ENCODE assay signal across 12 cellular contexts in the genomic region with DNA sequence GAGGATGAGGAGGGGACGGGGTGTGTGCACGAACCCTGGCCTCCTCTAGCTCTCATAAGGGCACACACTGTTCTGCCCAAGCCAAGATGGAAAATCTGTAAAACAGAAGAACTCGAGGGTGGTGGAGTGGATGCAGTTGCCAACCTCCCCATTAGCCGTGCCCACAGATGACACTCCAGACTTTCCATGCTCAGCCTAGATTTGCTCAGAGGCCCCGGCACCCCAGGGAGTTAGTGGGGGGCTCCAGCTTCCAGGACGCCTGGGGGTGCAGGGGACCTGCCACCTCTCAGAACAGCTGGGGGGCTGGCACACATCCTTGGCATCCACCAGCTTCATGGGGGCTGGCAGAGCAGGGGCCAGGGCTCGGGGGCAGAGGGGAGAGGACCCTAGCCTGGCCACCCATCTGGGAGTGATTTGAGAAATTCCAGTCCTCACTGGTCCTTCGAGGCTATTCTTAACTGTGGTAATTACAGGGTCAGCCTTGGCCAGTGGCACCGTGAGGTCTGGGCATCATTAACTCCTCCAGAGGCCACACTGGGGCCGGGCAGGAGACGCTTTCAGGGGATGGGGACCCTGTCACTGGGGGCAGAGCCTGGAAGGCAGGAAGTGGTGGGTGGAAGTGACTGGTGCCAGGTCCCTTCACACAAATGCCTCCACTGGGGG. TPM values are rescaled to one million over a fixed set of nuclear protein-coding genes. Genes with fewer than 3 reads are reported as not detected.
DNase-seq lines count a peak whose midpoint lies in the region; ATAC-seq, FAIRE-seq and TF ChIP-seq lines count a peak whose summit lies in the region.
"Had no signal": no experiment of that assay in that cellular context is flagged by ENCODE, and none has a peak within 500 bp of the region (broad histone marks: within the 10 kb centered on the region; RNA-seq: fewer than 3 reads in every experiment).

No MANE protein-coding gene starts in this region.

- peaks cover 69% of the 10 kb centered on the region for H3K4me1 ChIP-seq in SJSA1 (replicated peaks)
- H3K4me1 ChIP-seq in gastrocnemius medialis, result peaks cover 0 to 15% of the 10 kb centered on the region in 2 donors

- H3K27ac Mint-ChIP-seq in glutamatergic neuron (ENCODE audit: unreplicated experiment), result no peak overlapping the region

- peaks cover 7% of the 10 kb centered on the region for H3K4me1 Mint-ChIP-seq in glutamatergic neuron (ENCODE audit: low read depth, unreplicated experiment)

- in situ Hi-C loops in gastrocnemius medialis (cut with MboI; ENCODE audit: low sequenced_read_pairs in 4 of 4), result no loop called here

- no peaks in the 10 kb centered on the region for H3K36me3 Mint-ChIP-seq in glutamatergic neuron (ENCODE audit: unreplicated experiment)

- intact Hi-C loops in gastrocnemius medialis (cut with DNase I; ENCODE audit: low total_unique reads), result no loop called here

- peaks cover 73% of the 10 kb centered on the region for H3K36me3 ChIP-seq in SJSA1
- H3K36me3 ChIP-seq in gastrocnemius medialis, result no peaks in the 10 kb centered on the region

- H3K27ac ChIP-seq in SJSA1, result peak overlapping the region; percentile 32
- peak overlapping the region in 3 of 4 donors; percentile 1 to 79 (median 51) for H3K27ac ChIP-seq in gastrocnemius medialis

- DNase-seq in AG20443 (ENCODE audit: low spot score) (peak; percentile 49), SJSA1 (ENCODE audit: low read depth in 1 of 2, low spot score in 2 of 2) (peak in 1 of 2 experiments; percentile 48), glutamatergic neuron (peak; percentile 12), gastrocnemius medialis (no peak), NCI-H524 treated with DMSO at 0.1 percent for 48 hours (lab: John Stamatoyannopoulos, UW) (no peak), superior temporal gyrus (ENCODE audit: extremely low spot score) (no peak), GM12891 (ENCODE audit: insufficient read length, low spot score) (no peak)
- DNase-seq: adrenal gland, C1 segment of cervical spinal cord, DMS79 treated with DMSO at 0.1 percent for 48 hours, NCI-H2081 treated with DMSO at 0.1 percent for 48 hours had no signal

- H3K9me3 Mint-ChIP-seq in glutamatergic neuron (ENCODE audit: unreplicated experiment), result peaks cover 9% of the 10 kb centered on the region

- H3K27me3 Mint-ChIP-seq in glutamatergic neuron (ENCODE audit: unreplicated experiment), result peaks cover 14% of the 10 kb centered on the region

- H3K9me3 ChIP-seq in SJSA1 (replicated peaks) (no peaks in the 10 kb centered on the region), gastrocnemius medialis (no peaks in the 10 kb centered on the region)
- H3K9me3 ChIP-seq: adrenal gland had no signal

- no peak for ATAC-seq in gastrocnemius medialis
- no peak for ATAC-seq in HG02852 (IDR thresholded peaks at IDR 0.05; ENCODE audit: unreplicated experiment)

- no peak for TF ChIP-seq CTCF in glutamatergic neuron (IDR thresholded peaks at IDR 0.05; ENCODE audit: partially characterized antibody, unreplicated experiment)
- TF ChIP-seq CTCF in gastrocnemius medialis (IDR thresholded peaks at IDR 0.05 in 4 of 5, conservative IDR thresholded peaks at IDR 0.05 in 1 of 5), result no peak

- no peak for FAIRE-seq in GM12891 (lab: Jason Lieb, UNC)

- TF ChIP-seq POLR2A in gastrocnemius medialis (IDR thresholded peaks at IDR 0.05), result no peak
- no peak for TF ChIP-seq POLR2A in GM12891 (IDR thresholded peaks at IDR 0.05; ENCODE audit: low read depth, low read length)

- H3K4me3 ChIP-seq in SJSA1 (no peak overlapping the region), gastrocnemius medialis (no peak overlapping the region)
- H3K4me3 ChIP-seq: adrenal gland had no signal

- H3K27me3 ChIP-seq in SJSA1 (replicated peaks) (no peaks in the 10 kb centered on the region), gastrocnemius medialis (no peaks in the 10 kb centered on the region)
- H3K27me3 ChIP-seq: adrenal gland had no signal

- H3K4me3 Mint-ChIP-seq in glutamatergic neuron (ENCODE audit: unreplicated experiment), result no peak overlapping the region

TF ChIP-seq in GM12891, 5 proteins besides CTCF, POLR2A, EP300 and RAD21:
- TF ChIP-seq SPI1 (IDR thresholded peaks at IDR 0.05; ENCODE audit: low read depth, low read length), result no peak
- TF ChIP-seq PAX5 (IDR thresholded peaks at IDR 0.05; ENCODE audit: insufficient read depth, low read length, severe bottlenecking), result no peak
- TF ChIP-seq TAF1 (IDR thresholded peaks at IDR 0.05; ENCODE audit: low read depth, low read length), result no peak
- no peak for TF ChIP-seq POU2F2 (IDR thresholded peaks at IDR 0.05; ENCODE audit: low read depth, low read length)
- no peak for TF ChIP-seq POLR2AphosphoS5 (IDR thresholded peaks at IDR 0.05; ENCODE audit: low read depth, low read length)
TF ChIP-seq in GM12891: peak in this region for 0.

RNA-seq across cellular contexts. Expression of a gene that starts 14.3 kb away (rescaled TPM):
- total RNA-seq in SJSA1 (2014; rRNA removed; shearing (Covaris generic)), result 85.4 and 93.6 TPM in 2 replicates
- 4.1 TPM for total RNA-seq in glutamatergic neuron (ENCODE audit: unreplicated experiment)
- total RNA-seq in gastrocnemius medialis, result 10 to 100 TPM in 1 of 4 donors, 1 to 10 TPM in 3; 2.4 to 12.8 (median 3.7) TPM
- polyA plus RNA-seq in GM12891 (2012; ENCODE audit: low read depth, missing spikeins), result 0.15 TPM

RNA-seq across cellular contexts. Expression of a gene that starts 30.5 kb away (rescaled TPM):
- 18.6 and 26.8 TPM in 2 replicates for total RNA-seq in SJSA1 (2014; rRNA removed; shearing (Covaris generic))
- total RNA-seq in glutamatergic neuron (ENCODE audit: unreplicated experiment) (200 TPM), gastrocnemius medialis (10 to 100 TPM in 1 of 4 donors, 1 to 10 TPM in 3; 5.7 to 15.3 (median 7.2) TPM)
- 37.8 TPM for polyA plus RNA-seq in GM12891 (2012; ENCODE audit: low read depth, missing spikeins)

RNA-seq across cellular contexts. Expression of a gene that starts 34.8 kb away (rescaled TPM):
- total RNA-seq in SJSA1 (2014; rRNA removed; shearing (Covaris generic)), result 86.4 and 125 TPM in 2 replicates
- total RNA-seq in glutamatergic neuron (ENCODE audit: unreplicated experiment) (33.1 TPM), gastrocnemius medialis (100 to 1,000 TPM; 112 to 174 (median 132) TPM)
- 42.2 TPM for polyA plus RNA-seq in GM12891 (2012; ENCODE audit: low read depth, missing spikeins)

RNA-seq across cellular contexts. Expression of a gene that starts 39.7 kb away (rescaled TPM):
- 58.2 and 81.9 TPM in 2 replicates for total RNA-seq in SJSA1 (2014; rRNA removed; shearing (Covaris generic))
- 32.6 TPM for total RNA-seq in glutamatergic neuron (ENCODE audit: unreplicated experiment)
- 100 to 1,000 TPM in 2 of 4 donors, 10 to 100 TPM in 2; 94.8 to 114 (median 103) TPM for total RNA-seq in gastrocnemius medialis
- polyA plus RNA-seq in GM12891 (2012; ENCODE audit: low read depth, missing spikeins), result 34.2 TPM

Comparison
In these comparisons a context has a peak if more than half of its experiments do, and no peak if none do; other contexts are left out.
1. DNase-seq: peak in AG20443 (single experiment) and glutamatergic neuron (single experiment); none in gastrocnemius medialis (0 of 2), NCI-H524 treated with DMSO at 0.1 percent for 48 hours (single experiment), superior temporal gyrus (single experiment) and GM12891 (single experiment).